25 cellular contexts compared by ENCODE assay signal in the genomic region with DNA sequence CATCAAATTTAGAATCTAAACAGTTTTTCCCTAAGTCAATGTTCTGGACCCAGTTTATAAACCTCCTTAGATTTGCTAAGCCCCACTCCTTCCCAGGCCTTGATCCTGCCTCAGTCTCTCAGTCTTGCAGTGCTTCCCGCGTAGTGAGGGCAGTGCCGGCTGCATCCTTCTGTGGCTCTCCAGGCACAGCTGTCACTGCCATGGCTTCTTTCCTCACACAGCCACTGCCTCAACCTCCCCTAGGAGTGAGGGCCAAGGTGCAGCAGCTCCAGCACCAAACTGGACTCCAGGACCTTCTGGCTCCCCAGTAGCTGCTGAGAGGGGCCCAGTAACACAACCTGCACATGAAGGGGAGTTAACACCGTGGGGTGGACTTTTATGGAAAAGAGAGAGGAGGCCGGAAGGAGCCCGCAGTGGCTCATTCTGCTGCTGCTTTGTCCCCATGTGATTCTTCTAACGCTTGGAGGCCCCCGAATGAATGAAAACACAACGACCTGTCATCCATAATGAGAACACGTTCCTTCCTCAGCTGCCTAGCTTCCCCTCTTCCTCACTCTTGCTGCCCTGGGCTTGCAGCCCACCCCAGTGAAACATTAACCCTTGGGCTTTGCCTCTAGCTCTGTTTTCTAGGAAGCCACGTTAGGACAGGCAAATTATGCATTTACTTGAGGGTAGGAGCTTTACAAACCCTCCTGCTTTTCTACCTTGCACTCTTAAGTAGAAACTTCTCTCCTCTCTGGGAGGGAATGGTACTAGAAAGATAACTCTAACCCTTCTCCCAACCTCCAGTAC. TPM values are rescaled to one million over a fixed set of nuclear protein-coding genes. Genes with fewer than 3 reads are reported as not detected.
DNase-seq lines count a peak whose midpoint lies in the region; ATAC-seq, FAIRE-seq and TF ChIP-seq lines count a peak whose summit lies in the region.
"Had no signal": no experiment of that assay in that cellular context is flagged by ENCODE, and none has a peak within 500 bp of the region (broad histone marks: within the 10 kb centered on the region; RNA-seq: fewer than 3 reads in every experiment).

No MANE protein-coding gene starts in this region.

- ATAC-seq in HCT116: no peak
- ATAC-seq in HG02852 (IDR thresholded peaks at IDR 0.05; ENCODE audit: unreplicated experiment): no peak
- ATAC-seq in GM18873 (IDR thresholded peaks at IDR 0.05; ENCODE audit: low FRiP score, unreplicated experiment): no peak
- ATAC-seq: effector memory CD8-positive, alpha-beta T cell; natural killer cell; stimulated activated effector memory CD8-positive, alpha-beta T cell treated with anti-CD3 and anti-CD28 coated beads, Interleukin-12 subunit alpha, Interleukin-12 subunit beta, amount 100 ng/mL, for 72 hours had no signal

- H3K9ac ChIP-seq in HCT116 (ENCODE audit: low read length) (no peak overlapping the region), astrocyte (ENCODE audit: low read length) (no peak overlapping the region), kidney (ENCODE audit: low read length in 2 of 2) (no peak overlapping the region)

- TF ChIP-seq RAD21 in HCT116 (IDR thresholded peaks at IDR 0.05; ENCODE audit: low read depth): no peak

- no peaks in the 10 kb centered on the region for H3K9me3 ChIP-seq in HCT116 (ENCODE audit: control insufficient read depth in 1 of 2, insufficient read depth in 1 of 2, low read depth in 1 of 2, low read length in 2 of 2)
- no peaks in the 10 kb centered on the region for H3K9me3 ChIP-seq in astrocyte (ENCODE audit: insufficient read depth, low read depth, low read length)
- H3K9me3 ChIP-seq in kidney (ENCODE audit: control insufficient read depth in 1 of 2, low read length in 2 of 2): no peaks in the 10 kb centered on the region
- H3K9me3 ChIP-seq: prostate gland, suprapubic skin, vagina had no signal

- no peaks in the 10 kb centered on the region for H3K36me3 Mint-ChIP-seq in astrocyte (ENCODE audit: low read depth, unreplicated experiment)
- H3K36me3 Mint-ChIP-seq: activated naive CD8-positive, alpha-beta T cell treated with anti-CD3 and anti-CD28 coated beads for 36 hours; natural killer cell; stimulated activated effector memory CD8-positive, alpha-beta T cell treated with anti-CD3 and anti-CD28 coated beads, Interleukin-12 subunit alpha, Interleukin-12 subunit beta, amount 100 ng/mL, for 72 hours had no signal

- H3K4me3 Mint-ChIP-seq in astrocyte (ENCODE audit: unreplicated experiment): no peak overlapping the region
- H3K4me3 Mint-ChIP-seq: activated B cell treated with CpG ODN at 0.5 μM for 24 hours; activated naive CD8-positive, alpha-beta T cell treated with anti-CD3 and anti-CD28 coated beads for 36 hours; CD4-positive, alpha-beta T cell; effector memory CD8-positive, alpha-beta T cell; natural killer cell; stimulated activated effector memory CD8-positive, alpha-beta T cell treated with anti-CD3 and anti-CD28 coated beads, Interleukin-12 subunit alpha, Interleukin-12 subunit beta, amount 100 ng/mL, for 72 hours had no signal

- no peaks in the 10 kb centered on the region for H3K27me3 ChIP-seq in HCT116 (ENCODE audit: insufficient read depth, low read length)
- no peaks in the 10 kb centered on the region for H3K27me3 ChIP-seq in astrocyte (ENCODE audit: insufficient read depth, low read length)
- H3K27me3 ChIP-seq: suprapubic skin, vagina had no signal

- intact Hi-C loops in HCT116 (cut with micrococcal nuclease): no loop called here
- intact Hi-C loops in kidney (cut with DNase I): no loop called here
- intact Hi-C loops in posterior vena cava (cut with DNase I): no loop called here

- no peak for TF ChIP-seq POLR2A in HCT116 (IDR thresholded peaks at IDR 0.05; ENCODE audit: borderline replicate concordance, extremely low read depth, insufficient read depth, insufficient read length)

- H3K9me2 ChIP-seq in HCT116 (ENCODE audit: insufficient read depth): no peaks in the 10 kb centered on the region

- DNase-seq in HCT116 (ENCODE audit: low read depth, low spot score): no peak
- DNase-seq in astrocyte (ENCODE audit: low read depth): no peak
- peak; percentile 33 for DNase-seq in kidney
- peak; percentile 20 for DNase-seq in posterior vena cava (ENCODE audit: low spot score)
- DNase-seq in 8988T: no peak
- DNase-seq: activated B cell treated with CpG ODN at 0.5 μM for 24 hours; activated CD4-positive, alpha-beta T cell treated with anti-CD3 and anti-CD28 coated beads, Interleukin-2, amount 50 U/mL, for 4 hours; activated CD8-positive, alpha-beta memory T cell treated with anti-CD3 and anti-CD28 coated beads, Interleukin-2, amount 50 U/mL, for 4 hours; activated naive CD8-positive, alpha-beta T cell treated with anti-CD3 and anti-CD28 coated beads for 36 hours; CD4-positive, alpha-beta T cell; DMS53; effector memory CD8-positive, alpha-beta T cell; glutamatergic neuron; left cardiac atrium; midbrain; natural killer cell; NCI-H510A treated with DMSO at 0.1 percent for 48 hours; stimulated activated CD4-positive, alpha-beta T cell treated with anti-CD3 and anti-CD28 coated beads, Interleukin-1b, Interleukin-23, amount 100 ng/mL, for 48 hours had no signal

- CTCF ChIA-PET in HCT116 (lab: Charles Lee): no interaction called here

- H2AFZ ChIP-seq in HCT116 (ENCODE audit: low read depth, low read length, poor library complexity, severe bottlenecking) (peak overlapping the region; percentile 61), astrocyte (ENCODE audit: low read depth, low read length) (peak overlapping the region; percentile 62)

- H4K20me1 ChIP-seq in HCT116 (ENCODE audit: insufficient read depth): no peaks in the 10 kb centered on the region
- no peaks in the 10 kb centered on the region for H4K20me1 ChIP-seq in astrocyte (ENCODE audit: insufficient read depth, low read length)

- H3K27me3 Mint-ChIP-seq in astrocyte (ENCODE audit: low read depth, unreplicated experiment): no peaks in the 10 kb centered on the region
- H3K27me3 Mint-ChIP-seq: activated naive CD8-positive, alpha-beta T cell treated with anti-CD3 and anti-CD28 coated beads for 36 hours; CD4-positive, alpha-beta T cell; effector memory CD8-positive, alpha-beta T cell had no signal

- TF ChIP-seq CTCF in HCT116 (IDR thresholded peaks at IDR 0.05 in 2 of 3, conservative IDR thresholded peaks at IDR 0.05 in 1 of 3; ENCODE audit: borderline replicate concordance in 1 of 3, insufficient read depth in 1 of 3, low read depth in 2 of 3, low read length in 2 of 3): no peak
- no peak for TF ChIP-seq CTCF in astrocyte (IDR thresholded peaks at IDR 0.05; ENCODE audit: insufficient read depth, low read depth, low read length)
- TF ChIP-seq CTCF in kidney (IDR thresholded peaks at IDR 0.05; ENCODE audit: borderline replicate concordance, extremely low read depth, insufficient read depth): no peak

- H3K4me1 Mint-ChIP-seq in astrocyte (ENCODE audit: low read depth, unreplicated experiment): peaks cover 15% of the 10 kb centered on the region
- H3K4me1 Mint-ChIP-seq: activated B cell treated with CpG ODN at 0.5 μM for 24 hours; activated naive CD8-positive, alpha-beta T cell treated with anti-CD3 and anti-CD28 coated beads for 36 hours; natural killer cell; stimulated activated effector memory CD8-positive, alpha-beta T cell treated with anti-CD3 and anti-CD28 coated beads, Interleukin-12 subunit alpha, Interleukin-12 subunit beta, amount 100 ng/mL, for 72 hours had no signal

- H3K79me2 ChIP-seq in HCT116 (ENCODE audit: insufficient read depth, low read length): no peaks in the 10 kb centered on the region
- no peaks in the 10 kb centered on the region for H3K79me2 ChIP-seq in astrocyte (ENCODE audit: insufficient read depth, low read length)

- H3K4me2 ChIP-seq in HCT116 (ENCODE audit: low read length) (peak overlapping the region; percentile 65; the same call in 1 of the 2 replicates), astrocyte (ENCODE audit: low read length) (no peak overlapping the region)

- peak overlapping the region; percentile 41 for H3K27ac Mint-ChIP-seq in astrocyte (ENCODE audit: unreplicated experiment)
- H3K27ac Mint-ChIP-seq: activated B cell treated with CpG ODN at 0.5 μM for 24 hours; activated naive CD8-positive, alpha-beta T cell treated with anti-CD3 and anti-CD28 coated beads for 36 hours; activated T-helper 2 cell treated with anti-CD3 and anti-CD28 coated beads, Interferon-gamma antibody, Interleukin-2, Interleukin-4, amounts not matched to agents 10 μg/mL and 5 μg/mL and 100 μg/mL, durations not matched to agents 14 hours and 24 hours and 36 hours; CD4-positive, alpha-beta T cell; effector memory CD8-positive, alpha-beta T cell; natural killer cell had no signal

- no TSS peak for BruUV-seq in HCT116 (replicated peaks; lab: Mats Ljungman, UMichigan)

- peaks cover 3% of the 10 kb centered on the region for H3K9me3 Mint-ChIP-seq in astrocyte (ENCODE audit: unreplicated experiment)
- H3K9me3 Mint-ChIP-seq: activated B cell treated with CpG ODN at 0.5 μM for 24 hours; activated naive CD8-positive, alpha-beta T cell treated with anti-CD3 and anti-CD28 coated beads for 36 hours; activated T-helper 2 cell treated with anti-CD3 and anti-CD28 coated beads, Interferon-gamma antibody, Interleukin-2, Interleukin-4, amounts not matched to agents 10 μg/mL and 5 μg/mL and 100 μg/mL, durations not matched to agents 14 hours and 24 hours and 36 hours; CD4-positive, alpha-beta T cell; effector memory CD8-positive, alpha-beta T cell; natural killer cell; stimulated activated effector memory CD8-positive, alpha-beta T cell treated with anti-CD3 and anti-CD28 coated beads, Interleukin-12 subunit alpha, Interleukin-12 subunit beta, amount 100 ng/mL, for 72 hours had no signal

- H3K27ac ChIP-seq in HCT116 (ENCODE audit: low read depth, low read length): peak overlapping the region; percentile 53; the same call in 1 of the 2 replicates
- H3K27ac ChIP-seq in astrocyte (ENCODE audit: low read depth, low read length): peak overlapping the region; percentile 77
- no peak overlapping the region for H3K27ac ChIP-seq in kidney (ENCODE audit: low read depth in 2 of 2, low read length in 2 of 2)
- H3K27ac ChIP-seq: vagina had no signal

- H3K4me3 ChIP-seq in HCT116 (replicated peaks in 1 of 2; ENCODE audit: low read depth in 1 of 2, low read length in 2 of 2): no peak overlapping the region
- H3K4me3 ChIP-seq in astrocyte (ENCODE audit: insufficient read depth, low read depth, low read length): no peak overlapping the region
- H3K4me3 ChIP-seq in kidney (ENCODE audit: low read length in 2 of 2): no peak overlapping the region
- H3K4me3 ChIP-seq: prostate gland, suprapubic skin, vagina had no signal

- FAIRE-seq in astrocyte (lab: Jason Lieb, UNC): no peak
- FAIRE-seq in kidney (lab: Jason Lieb, UNC): no peak

- RAD21 ChIA-PET in HCT116 (lab: Charles Lee; ENCODE audit: low non-redundant PET in 1 of 2, low total read pairs in 2 of 2, uncharacterized antibody in 2 of 2, unreplicated experiment in 2 of 2): no interaction called here

- no peaks in the 10 kb centered on the region for H3K36me3 ChIP-seq in HCT116 (ENCODE audit: control insufficient read depth in 1 of 2, insufficient read depth in 2 of 2, low read length in 2 of 2)
- H3K36me3 ChIP-seq in astrocyte (ENCODE audit: insufficient read depth, low read length): no peaks in the 10 kb centered on the region
- H3K36me3 ChIP-seq in kidney (ENCODE audit: control insufficient read depth in 1 of 2, insufficient read depth in 2 of 2, low read length in 2 of 2): no peaks in the 10 kb centered on the region
- H3K36me3 ChIP-seq: prostate gland, suprapubic skin, vagina had no signal

- POLR2A ChIA-PET in HCT116 (lab: Charles Lee): no interaction called here

- H3K4me1 ChIP-seq in HCT116 (ENCODE audit: control insufficient read depth in 1 of 2, insufficient read depth in 2 of 2, low read length in 2 of 2) (peaks cover 20 to 37% of the 10 kb centered on the region in 2 experiments), astrocyte (ENCODE audit: insufficient read depth, low read length) (peaks cover 20% of the 10 kb centered on the region), kidney (ENCODE audit: control insufficient read depth in 1 of 2, insufficient read depth in 1 of 2, low read depth in 1 of 2, low read length in 2 of 2) (peaks cover 0 to 3% of the 10 kb centered on the region in 2 donors)
- H3K4me1 ChIP-seq: prostate gland had no signal

RNA-seq across cellular contexts. Expression of gene UBE2H, which starts 16.0 kb away (rescaled TPM):
- total RNA-seq in HCT116 (2021; ENCODE audit: unreplicated experiment) (117 TPM), astrocyte (171 and 194 TPM in 2 replicates), kidney (107 TPM), posterior vena cava (100 to 1,000 TPM in 1 of 2 donors, 10 to 100 TPM in 1; 77.0 to 138 TPM)
- 52.7 and 54.2 TPM in 2 replicates for polyA plus RNA-seq in HCT116 (2012)
- polyA plus RNA-seq in kidney (ENCODE audit: insufficient read depth, low read depth, low replicate concordance): 40.6 TPM

Comparison
In these comparisons a context has a peak if more than half of its experiments do, and no peak if none do; other contexts are left out.
1. DNase-seq: peak in kidney (single experiment) and posterior vena cava (single experiment); none in HCT116 (single experiment), astrocyte (single experiment) and 8988T (single experiment).
2. H3K27ac ChIP-seq: peak in HCT116 (single experiment) and astrocyte (single experiment); none in kidney (0 of 2).